In genomic region chr3:65318231-65318630, GRCh38 we compare ENCODE assay signal across 22 cellular contexts.
"Had no signal": no experiment of that assay in that cellular context is flagged by ENCODE, and none has a peak within 500 bp of the region (broad histone marks: within the 10 kb centered on the region; RNA-seq: fewer than 3 reads in every experiment).

No MANE protein-coding gene starts in this region.

- H3K27ac ChIP-seq: PC-9, Peyer's patch, SJCRH30 had no signal

- H3K4me3 ChIP-seq: PC-9, Peyer's patch, SJCRH30 had no signal

- H3K27me3 ChIP-seq: Peyer's patch, SJCRH30 had no signal

- H3K9me3 ChIP-seq: SJCRH30 had no signal

- H3K4me1 ChIP-seq: Peyer's patch, SJCRH30 had no signal

- ATAC-seq: Right ventricle myocardium inferior, SK-N-SH treated with all-trans-retinoic acid at 6 μM for 48 hours had no signal

- DNase-seq: KBM-7; MV-4-11; NCI-H1048; NCI-H1105; NCI-H1417; NCI-H1436 treated with DMSO at 0.1 percent for 48 hours; NCI-H1694; NCI-H187 treated with DMSO at 0.1 percent for 48 hours; NCI-H2029 treated with DMSO at 0.1 percent for 48 hours; NCI-H2171 treated with DMSO at 0.1 percent for 48 hours; NCI-H524; NCI-H526 treated with DMSO at 0.1 percent for 48 hours; NCI-H748 treated with DMSO at 0.1 percent for 48 hours; NK-92 treated with Interleukin-12 subunit alpha and Interleukin-12 subunit beta, amount 100 ng/mL, for 24 hours; OCI-M1; PC-9; Peyer's patch; SHP77 treated with DMSO at 0.1 percent for 48 hours; SJCRH30; T-helper 1 cell had no signal

- H3K36me3 ChIP-seq: Peyer's patch, SJCRH30 had no signal
